21 cellular contexts compared by ENCODE assay signal in genomic region chr6:73487473-73487872, GRCh38.
"Had no signal": no experiment of that assay in that cellular context is flagged by ENCODE, and none has a peak within 500 bp of the region (broad histone marks: within the 10 kb centered on the region; RNA-seq: fewer than 3 reads in every experiment).

No MANE protein-coding gene starts in this region.

- H3K4me1 ChIP-seq: SJSA1 had no signal

- H3K27ac ChIP-seq: SJSA1, SK-N-MC had no signal

- DNase-seq: IMR-90, Karpas-422, KG1, MM.1S, NCI-H1092 treated with DMSO at 0.1 percent for 48 hours, NCI-H1436, NCI-H187, NCI-H2029, NCI-H2081 treated with DMSO at 0.1 percent for 48 hours, NCI-H2171, NCI-H226, NCI-H446, NCI-H510A, NCI-H524 treated with DMSO at 0.1 percent for 48 hours, NCI-H69, NCI-H774, Right ventricle myocardium superior, RPMI8226, SIG-M5 had no signal

- H3K9me3 ChIP-seq: SJSA1 had no signal

- H3K4me3 ChIP-seq: SJSA1, SK-N-MC had no signal

- H3K27me3 ChIP-seq: SJSA1 had no signal
